Comparison of ENCODE assay signal across 8 cellular contexts in genomic region chr1:110196917-110197782, GRCh38. TPM values are rescaled to one million over a fixed set of nuclear protein-coding genes. Genes with fewer than 3 reads are reported as not detected.
DNase-seq lines count a peak whose midpoint lies in the region; ATAC-seq and TF ChIP-seq lines count a peak whose summit lies in the region.

No MANE protein-coding gene starts in this region.

- DNase-seq in GM10248 (ENCODE audit: extremely low spot score) (peak; percentile 88), NCI-H226 (peak; percentile 42), myocyte (ENCODE audit: low read depth) (peak; percentile 32), type B pancreatic cell (ENCODE audit: extremely low spot score, unreplicated experiment) (no peak), lower leg skin (ENCODE audit: low spot score in 2 of 2) (no peak)
- DNase-seq in activated CD4-positive, CD25-positive, alpha-beta regulatory T cell treated with anti-CD3 and anti-CD28 coated beads, Interleukin-2, amount 50 U/mL, for 72 hours: peak; percentile 43
- peak; percentile 40 for DNase-seq in effector CD4-positive, alpha-beta T cell

- CTCF ChIA-PET in GM10248 (lab: Yijun Ruan, JAX): interaction anchor here (0.6 to 10.2 kb wide), 51 partner anchors 10 to 328 kb away, joined by 3 to 295 read pairs (median 5); partner anchors contain the start of genes PROK1 and RBM15

- no peaks in the 10 kb centered on the region for H3K9me3 Mint-ChIP-seq in type B pancreatic cell

- POLR2A ChIA-PET in GM10248 (lab: Yijun Ruan, JAX): no interaction called here

- peak; percentile 95 for TF ChIP-seq CTCF in GM10248 (IDR thresholded peaks at IDR 0.05; ENCODE audit: control extremely low read depth, extremely low read depth, low read depth, missing control alignments)
- peak; percentile 94 for TF ChIP-seq CTCF in type B pancreatic cell (conservative IDR thresholded peaks at IDR 0.05)
- peak in 1 of 3 donors; percentile 62 for TF ChIP-seq CTCF in lower leg skin (IDR thresholded peaks at IDR 0.05)

- intact Hi-C loops in lower leg skin (cut with DNase I; ENCODE audit: low total_unique reads): loop anchor here (5.0 kb wide), 1 partner anchor 260 kb away; no protein-coding TSS in a partner anchor

- H3K4me1 Mint-ChIP-seq in type B pancreatic cell (ENCODE audit: unreplicated experiment): peaks cover 4% of the 10 kb centered on the region

- H3K36me3 Mint-ChIP-seq in type B pancreatic cell: no peaks in the 10 kb centered on the region

- no peak overlapping the region for H3K27ac Mint-ChIP-seq in type B pancreatic cell

- H3K4me3 ChIP-seq in lower leg skin (ENCODE audit: low read depth, poor library complexity, severe bottlenecking): no peak overlapping the region

- TF ChIP-seq POLR2A in lower leg skin (IDR thresholded peaks at IDR 0.05): no peak

- peak; percentile 50 for ATAC-seq in HG02763 (IDR thresholded peaks at IDR 0.05; ENCODE audit: unreplicated experiment)

- no peak overlapping the region for H3K4me3 Mint-ChIP-seq in type B pancreatic cell

- 58 to 61% methylated on average over 12 of the region's 12 CpGs for WGBS in lower leg skin, 2 donors

- peaks cover 8% of the 10 kb centered on the region for H3K27me3 Mint-ChIP-seq in type B pancreatic cell

RNA-seq across cellular contexts. Expression of gene KCNC4, which starts 13.0 kb away (rescaled TPM):
- total RNA-seq in myocyte: 3.6 and 9.5 TPM in 2 replicates
- 10.2 TPM for polyA plus RNA-seq in myocyte (2012)
- total RNA-seq in type B pancreatic cell (ENCODE audit: low replicate concordance): 3.4 and 4.8 TPM in 2 replicates
- total RNA-seq in lower leg skin: 1 to 10 TPM; 4.8 to 9.4 (median 7.7) TPM

RNA-seq across cellular contexts. Expression of gene SLC6A17, which starts 46.9 kb away (rescaled TPM):
- total RNA-seq in myocyte (0.37 and 0.47 TPM in 2 replicates), type B pancreatic cell (ENCODE audit: low replicate concordance) (0.50 and 0.58 TPM in 2 replicates), lower leg skin (1 to 10 TPM; 4.5 to 6.9 (median 5.8) TPM)
- polyA plus RNA-seq in myocyte (2012): 7.1 TPM

Comparison
In these comparisons a context has a peak if more than half of its experiments do, and no peak if none do; other contexts are left out.
1. DNase-seq: peak in GM10248 (single experiment), NCI-H226 (single experiment), activated CD4-positive, CD25-positive, alpha-beta regulatory T cell treated with anti-CD3 and anti-CD28 coated beads, Interleukin-2, amount 50 U/mL, for 72 hours (single experiment), effector CD4-positive, alpha-beta T cell (single experiment) and myocyte (single experiment); none in type B pancreatic cell (single experiment) and lower leg skin (0 of 2).